ENCODE assay signal across 20 cellular contexts in the genomic region with DNA sequence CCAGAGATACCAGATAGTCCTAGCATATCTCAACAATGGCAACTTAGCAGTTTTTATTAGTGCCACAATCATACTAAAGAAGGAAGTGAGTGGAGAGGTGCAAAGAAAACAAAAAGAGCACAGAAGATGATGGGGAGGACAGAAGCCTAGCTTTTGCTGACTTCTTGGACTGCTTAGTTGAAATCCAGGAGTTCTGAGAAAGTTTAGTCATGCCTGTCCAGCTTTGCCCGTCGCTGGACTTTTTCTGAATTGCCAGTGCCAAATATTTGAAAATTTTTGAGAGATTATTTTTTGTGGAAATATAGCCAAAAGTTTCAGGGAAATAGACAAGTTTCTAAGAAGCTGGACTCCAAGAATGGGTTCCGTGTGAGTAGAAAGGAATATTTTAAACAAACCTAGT.
A peak's percentile ranks its signal among the peaks of the same experiment; 100 is the strongest.
DNase-seq lines count a peak whose midpoint lies in the region; FAIRE-seq and TF ChIP-seq lines count a peak whose summit lies in the region.
"Had no signal": no experiment of that assay in that cellular context is flagged by ENCODE, and none has a peak within 500 bp of the region (broad histone marks: within the 10 kb centered on the region; RNA-seq: fewer than 3 reads in every experiment).

No MANE protein-coding gene starts in this region.

- 66% methylated on average over 3 of the region's 3 CpGs for WGBS in suprapubic skin
- 47 to 49% methylated on average over 3 of the region's 3 CpGs for WGBS in tibial nerve, 2 donors

- TF ChIP-seq EP300 in suprapubic skin (IDR thresholded peaks at IDR 0.05) (no peak), tibial nerve (IDR thresholded peaks at IDR 0.05) (no peak)

- no peaks in the 10 kb centered on the region for H3K79me2 ChIP-seq in astrocyte (ENCODE audit: insufficient read depth, low read length)

- H3K4me3 ChIP-seq in astrocyte (ENCODE audit: insufficient read depth, low read depth, low read length) (no peak overlapping the region), muscle layer of duodenum (ENCODE audit: low read depth in 1 of 2, low read length in 2 of 2) (no peak overlapping the region), suprapubic skin (no peak overlapping the region), tibial nerve (no peak overlapping the region)
- H3K4me3 ChIP-seq: MG63, PC-9 had no signal

- no peaks in the 10 kb centered on the region for H3K36me3 Mint-ChIP-seq in astrocyte (ENCODE audit: low read depth, unreplicated experiment)

- no peaks in the 10 kb centered on the region for H3K36me3 ChIP-seq in astrocyte (ENCODE audit: insufficient read depth, low read length)
- H3K36me3 ChIP-seq in muscle layer of duodenum (ENCODE audit: control insufficient read depth in 1 of 2, insufficient read depth in 2 of 2, low read length in 2 of 2): no peaks in the 10 kb centered on the region
- no peaks in the 10 kb centered on the region for H3K36me3 ChIP-seq in suprapubic skin
- no peaks in the 10 kb centered on the region for H3K36me3 ChIP-seq in tibial nerve
- H3K36me3 ChIP-seq: MG63 had no signal

- TF ChIP-seq CTCF in astrocyte (IDR thresholded peaks at IDR 0.05; ENCODE audit: insufficient read depth, low read depth, low read length) (no peak), suprapubic skin (IDR thresholded peaks at IDR 0.05) (no peak), GM13976 (IDR thresholded peaks at IDR 0.05; ENCODE audit: borderline replicate concordance, control extremely low read depth, extremely low read depth, insufficient read depth, missing control alignments) (no peak), tibial nerve (IDR thresholded peaks at IDR 0.05) (no peak)

- in situ Hi-C loops in GM13976 (cut with MboI; ENCODE audit: low sequenced_read_pairs, unreplicated experiment): no loop called here

- peaks cover 14% of the 10 kb centered on the region for H3K4me1 Mint-ChIP-seq in astrocyte (ENCODE audit: low read depth, unreplicated experiment)

- FAIRE-seq in GM12891 (lab: Jason Lieb, UNC) (no peak), astrocyte (lab: Jason Lieb, UNC) (peak; percentile 76)
- FAIRE-seq: H1 had no signal

- H3K9me3 ChIP-seq in astrocyte (ENCODE audit: insufficient read depth, low read depth, low read length): no peaks in the 10 kb centered on the region
- H3K9me3 ChIP-seq in muscle layer of duodenum (ENCODE audit: control insufficient read depth in 1 of 2, low read length in 2 of 2): no peaks in the 10 kb centered on the region
- H3K9me3 ChIP-seq in suprapubic skin: no peaks in the 10 kb centered on the region
- H3K9me3 ChIP-seq in tibial nerve: no peaks in the 10 kb centered on the region
- H3K9me3 ChIP-seq: MG63 had no signal

- no peak for DNase-seq in GM12891 (ENCODE audit: insufficient read length, low spot score)
- no peak for DNase-seq in astrocyte (ENCODE audit: low read depth)
- no peak for DNase-seq in suprapubic skin (ENCODE audit: low spot score in 2 of 2)
- no peak for DNase-seq in NCI-H146 treated with DMSO at 0.1 percent for 48 hours (lab: John Stamatoyannopoulos, UW; ENCODE audit: unreplicated experiment)
- no peak for DNase-seq in activated effector memory CD4-positive, alpha-beta T cell treated with Interleukin-2 at 50 U/mL for 16 hours
- DNase-seq in GM13976 (ENCODE audit: low spot score): no peak
- DNase-seq in tibial nerve (ENCODE audit: low spot score in 2 of 2): no peak
- DNase-seq: DMS 273 treated with DMSO at 0.1 percent for 48 hours, GF-D8, Karpas-422, MG63, NCI-H1105, NCI-H1694 treated with DMSO at 0.1 percent for 48 hours, NCI-H2107, NCI-H2227 treated with DMSO at 0.1 percent for 48 hours, NCI-H524, PC-9 had no signal

- H3K4me1 ChIP-seq in astrocyte (ENCODE audit: insufficient read depth, low read length) (no peaks in the 10 kb centered on the region), muscle layer of duodenum (ENCODE audit: control insufficient read depth in 1 of 2, insufficient read depth in 2 of 2, low read length in 2 of 2) (peaks cover 0 to 10% of the 10 kb centered on the region in 2 donors), suprapubic skin (peaks cover 10% of the 10 kb centered on the region), tibial nerve (peaks cover 0 to 14% (median 0%) of the 10 kb centered on the region in 4 donors)

- H3K27me3 Mint-ChIP-seq in astrocyte (ENCODE audit: low read depth, unreplicated experiment): no peaks in the 10 kb centered on the region

- H2AFZ ChIP-seq in astrocyte (ENCODE audit: low read depth, low read length): no peak overlapping the region
- H2AFZ ChIP-seq: PC-9 had no signal

- H3K4me3 Mint-ChIP-seq in astrocyte (ENCODE audit: unreplicated experiment): no peak overlapping the region

- H3K27ac ChIP-seq in astrocyte (ENCODE audit: low read depth, low read length) (no peak overlapping the region), muscle layer of duodenum (ENCODE audit: low read length) (peak overlapping the region; percentile 2), suprapubic skin (peak overlapping the region; percentile 41), tibial nerve (peak overlapping the region in 2 of 4 donors; percentile 11 to 44)
- H3K27ac ChIP-seq: C4-2B, PC-9 had no signal

- no peaks in the 10 kb centered on the region for H3K27me3 ChIP-seq in astrocyte (ENCODE audit: insufficient read depth, low read length)
- H3K27me3 ChIP-seq in muscle layer of duodenum (ENCODE audit: low read depth, low read length): no peaks in the 10 kb centered on the region
- H3K27me3 ChIP-seq in suprapubic skin: no peaks in the 10 kb centered on the region
- no peaks in the 10 kb centered on the region for H3K27me3 ChIP-seq in tibial nerve

- H3K4me2 ChIP-seq in astrocyte (ENCODE audit: low read length): no peak overlapping the region
- H3K4me2 ChIP-seq: PC-9 had no signal

- H3K9ac ChIP-seq in astrocyte (ENCODE audit: low read length): no peak overlapping the region

- no peaks in the 10 kb centered on the region for H3K9me3 Mint-ChIP-seq in astrocyte (ENCODE audit: unreplicated experiment)

- peak overlapping the region; percentile 23 for H3K27ac Mint-ChIP-seq in astrocyte (ENCODE audit: unreplicated experiment)

- TF ChIP-seq POLR2A in GM12891 (IDR thresholded peaks at IDR 0.05; ENCODE audit: low read depth, low read length) (no peak), suprapubic skin (IDR thresholded peaks at IDR 0.05) (no peak), tibial nerve (IDR thresholded peaks at IDR 0.05) (no peak)

- H4K20me1 ChIP-seq in astrocyte (ENCODE audit: insufficient read depth, low read length): no peaks in the 10 kb centered on the region

TF ChIP-seq in GM12891, 5 proteins besides CTCF, POLR2A, EP300 and RAD21:
- peak; percentile 27; the same call in 1 of the 2 replicates for TF ChIP-seq SPI1 (IDR thresholded peaks at IDR 0.05; ENCODE audit: low read depth, low read length)
- no peak for TF ChIP-seq POLR2AphosphoS5 (IDR thresholded peaks at IDR 0.05; ENCODE audit: low read depth, low read length)
